9 cellular contexts compared by ENCODE assay signal in genomic region chr9:4750021-4750673, GRCh38. TPM values are rescaled to one million over a fixed set of nuclear protein-coding genes. Genes with fewer than 3 reads are reported as not detected.
DNase-seq lines count a peak whose midpoint lies in the region; ATAC-seq, FAIRE-seq and TF ChIP-seq lines count a peak whose summit lies in the region.
"Had no signal": no experiment of that assay in that cellular context is flagged by ENCODE, and none has a peak within 500 bp of the region (broad histone marks: within the 10 kb centered on the region; RNA-seq: fewer than 3 reads in every experiment).

No MANE protein-coding gene starts in this region.

- H3K4me3 ChIP-seq in MM.1S (ENCODE audit: low read length), result no peak overlapping the region
- H3K4me3 ChIP-seq: SJSA1 had no signal

- H3K36me3 ChIP-seq in MM.1S (replicated peaks; ENCODE audit: insufficient read depth, low read length), result no peaks in the 10 kb centered on the region
- H3K36me3 ChIP-seq: SJSA1 had no signal

- peak; percentile 96 for FAIRE-seq in G401.6 (lab: Jason Lieb, UNC)

- peaks cover 5% of the 10 kb centered on the region for H3K4me1 ChIP-seq in MM.1S (ENCODE audit: low read length)
- H3K4me1 ChIP-seq: SJSA1 had no signal

- H3K27ac ChIP-seq in MM.1S (ENCODE audit: low read length), result no peak overlapping the region
- no peak overlapping the region for H3K27ac ChIP-seq in VCaP
- H3K27ac ChIP-seq: SJSA1 had no signal

- ATAC-seq in left ventricle myocardium superior (peak; percentile 49), HG03175 (IDR thresholded peaks at IDR 0.05; ENCODE audit: unreplicated experiment) (no peak)

- no peaks in the 10 kb centered on the region for H3K9me3 ChIP-seq in MM.1S (replicated peaks; ENCODE audit: insufficient read depth, low read length)
- H3K9me3 ChIP-seq: SJSA1 had no signal

- TF ChIP-seq CTCF in MM.1S (IDR thresholded peaks at IDR 0.05; ENCODE audit: low read length) (peak; percentile 64), VCaP (conservative IDR thresholded peaks at IDR 0.05) (peak; percentile 84)

- H3K9me2 ChIP-seq in MM.1S (replicated peaks; ENCODE audit: insufficient read depth, low read length), result no peaks in the 10 kb centered on the region

- no peaks in the 10 kb centered on the region for H4K20me1 ChIP-seq in MM.1S (ENCODE audit: insufficient read depth, low read length)

- intact Hi-C loops in left ventricle myocardium superior (cut with micrococcal nuclease), result no loop called here

- H3K27me3 ChIP-seq in MM.1S (replicated peaks; ENCODE audit: insufficient read depth, low read length), result no peaks in the 10 kb centered on the region
- H3K27me3 ChIP-seq: SJSA1 had no signal

- no peak overlapping the region for H2AFZ ChIP-seq in MM.1S (ENCODE audit: low read length)

- H3K4me2 ChIP-seq in MM.1S (ENCODE audit: low read depth, low read length), result no peak overlapping the region

- no peaks in the 10 kb centered on the region for H3K79me2 ChIP-seq in MM.1S (ENCODE audit: low read length)

- H3F3A ChIP-seq in MM.1S (ENCODE audit: insufficient read depth, low read length), result 0 out of 2 replicates have a peak, but pooled peaks cover 4% of the 10 kb centered on the region

- DNase-seq in MM.1S (peak; percentile 56), left ventricle myocardium superior (no peak), superior temporal gyrus (ENCODE audit: extremely low spot score) (peak; percentile 82)
- DNase-seq in activated CD4-positive, alpha-beta T cell treated with anti-CD3 and anti-CD28 coated beads for 48 hours, result no peak
- DNase-seq in NK-92 treated with Interleukin-12 subunit alpha and Interleukin-12 subunit beta, amount 100 ng/mL, for 24 hours (lab: John Stamatoyannopoulos, UW), result no peak

- H3K9ac ChIP-seq in MM.1S (ENCODE audit: low read length), result no peak overlapping the region

RNA-seq across cellular contexts. Expression of gene AK3, which starts 9.1 kb away (rescaled TPM):
- total RNA-seq in left ventricle myocardium superior, result 219 TPM

RNA-seq across cellular contexts. Expression of gene RCL1, which starts 42.6 kb away (rescaled TPM):
- 4.7 TPM for total RNA-seq in left ventricle myocardium superior

Comparison
In these comparisons a context has a peak if more than half of its experiments do, and no peak if none do; other contexts are left out.
1. DNase-seq: peak in MM.1S (single experiment) and superior temporal gyrus (single experiment); none in left ventricle myocardium superior (single experiment), activated CD4-positive, alpha-beta T cell treated with anti-CD3 and anti-CD28 coated beads for 48 hours (single experiment) and NK-92 treated with Interleukin-12 subunit alpha and Interleukin-12 subunit beta, amount 100 ng/mL, for 24 hours (single experiment).